27 cellular contexts compared by ENCODE assay signal in the genomic region with DNA sequence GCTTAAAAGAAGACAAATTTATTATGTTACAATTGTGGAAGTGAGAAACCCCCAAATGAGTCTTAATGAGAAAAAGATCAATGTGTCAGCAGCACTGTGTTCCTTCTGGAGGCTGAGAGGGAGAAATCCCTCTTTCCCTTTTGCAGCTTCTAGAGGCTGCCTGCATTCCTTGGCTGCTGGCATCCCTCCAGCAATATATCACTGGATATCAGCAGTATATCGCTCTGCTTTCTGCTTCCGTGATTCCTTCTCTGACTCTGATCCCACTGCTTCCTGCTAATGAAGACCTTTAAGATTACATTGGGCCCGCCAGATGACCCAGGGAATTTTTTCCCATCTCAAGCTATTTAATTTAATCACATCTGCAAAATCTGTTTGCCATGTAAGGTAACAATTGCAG.
"Had no signal": no experiment of that assay in that cellular context is flagged by ENCODE, and none has a peak within 500 bp of the region (broad histone marks: within the 10 kb centered on the region; RNA-seq: fewer than 3 reads in every experiment).

No MANE protein-coding gene starts in this region.

- H3K4me3 ChIP-seq: PC-9 had no signal

- DNase-seq: activated CD4-positive, alpha-beta T cell treated with anti-CD3 and anti-CD28 coated beads for 36 hours; activated CD4-positive, alpha-beta T cell treated with anti-CD3 and anti-CD28 coated beads, Interleukin-2, amount 10 ng/mL, durations not matched to agents 7 days and 5 days; activated CD4-positive, alpha-beta T cell treated with anti-CD3 and anti-CD28 coated beads, Interleukin-2, amount 50 U/mL, for 48 hours; activated CD8-positive, alpha-beta T cell treated with anti-CD3 and anti-CD28 coated beads, Interleukin-2, amount 10 ng/mL, durations not matched to agents 7 days and 5 days; activated gamma-delta T cell treated with Interleukin-2 at 50 U/mL for 16 hours; activated naive CD4-positive, alpha-beta T cell treated with anti-CD3 and anti-CD28 coated beads for 36 hours; activated naive CD8-positive, alpha-beta T cell treated with anti-CD3 and anti-CD28 coated beads, Interleukin-2, amount 50 U/mL, for 24 hours; activated T-cell treated with anti-CD3 and anti-CD28 coated beads for 4 hours; activated T-cell treated with anti-CD3 and anti-CD28 coated beads, Interleukin-2, amount 50 U/mL, for 4 hours; anterior cingulate cortex; brain microvascular endothelial cell; central memory CD4-positive, alpha-beta T cell; Karpas-422; KBM-7; NCI-H1105; NCI-H1436; NCI-H1694; NCI-H1930; NCI-H2081 treated with DMSO at 0.1 percent for 48 hours; NCI-H510A; NCI-H526; NCI-H748 treated with DMSO at 0.1 percent for 48 hours; PC-9; SIG-M5 had no signal

- ATAC-seq: activated CD4-positive, alpha-beta T cell treated with anti-CD3 and anti-CD28 coated beads for 36 hours; activated CD4-positive, CD25-positive, alpha-beta regulatory T cell treated with anti-CD3 and anti-CD28 coated beads, Interleukin-2, amount 50 U/mL, for 24 hours; activated CD8-positive, alpha-beta T cell treated with anti-CD3 and anti-CD28 coated beads, Interleukin-2, amount 10 ng/mL, durations not matched to agents 7 days and 5 days; activated naive CD8-positive, alpha-beta T cell treated with anti-CD3 and anti-CD28 coated beads, Interleukin-2, amount 50 U/mL, for 24 hours; activated T-cell treated with anti-CD3 and anti-CD28 coated beads, Interleukin-2, amount 50 U/mL, for 4 hours; Right ventricle myocardium inferior; WTC11 had no signal
